8 cellular contexts compared by ENCODE assay signal in the genomic region with DNA sequence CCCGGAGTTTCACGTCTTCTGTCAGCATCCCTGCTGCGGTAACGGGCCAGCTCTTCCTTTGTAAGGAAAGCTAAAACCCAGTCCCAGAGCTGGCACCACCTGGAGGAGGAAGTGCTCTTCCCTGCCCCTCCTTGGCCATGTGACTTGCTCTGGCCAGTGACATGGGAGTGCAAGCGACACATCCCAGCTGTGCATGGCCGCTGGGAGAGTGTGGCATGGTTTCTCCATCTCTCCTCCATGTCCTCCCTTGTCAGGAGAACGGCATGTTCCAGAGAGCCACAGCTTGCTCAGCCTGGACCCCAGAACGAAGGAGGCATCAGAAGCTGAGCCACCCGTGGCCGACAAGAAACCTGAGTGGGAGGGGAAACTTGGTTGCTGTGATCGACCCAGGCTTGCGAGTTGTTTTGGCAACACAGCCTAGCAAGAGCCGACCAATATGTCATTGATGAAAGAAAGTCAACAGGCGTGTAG. TPM values are rescaled to one million over a fixed set of nuclear protein-coding genes. Genes with fewer than 3 reads are reported as not detected.
DNase-seq lines count a peak whose midpoint lies in the region; ATAC-seq and TF ChIP-seq lines count a peak whose summit lies in the region.

No MANE protein-coding gene starts in this region.

- no peaks in the 10 kb centered on the region for H3K27me3 ChIP-seq in liver (ENCODE audit: control insufficient read depth in 4 of 4, insufficient read depth in 4 of 4, low read length in 3 of 4)

- 0 out of 2 replicates have a peak, but pooled peaks have one; percentile 1 for TF ChIP-seq CTCF in HFFc6 (IDR thresholded peaks at IDR 0.05)
- no peak for TF ChIP-seq CTCF in liver (IDR thresholded peaks at IDR 0.05; ENCODE audit: low read depth, low read length, missing input control)

- H3K27me3 Mint-ChIP-seq in HFFc6 (ENCODE audit: insufficient read depth): peaks cover 9% of the 10 kb centered on the region

- H3K27ac Mint-ChIP-seq in HFFc6: no peak overlapping the region

- 61% methylated on average over 14 of the region's 14 CpGs for WGBS in liver

- H3K36me3 Mint-ChIP-seq in HFFc6 (ENCODE audit: low read depth): no peaks in the 10 kb centered on the region

- H3K27ac ChIP-seq in liver (ENCODE audit: low read depth in 1 of 2, low read length in 2 of 2): peak overlapping the region; percentile 26 to 94

- H3K4me1 Mint-ChIP-seq in HFFc6 (ENCODE audit: low read depth): peaks cover 13% of the 10 kb centered on the region; the same call in 1 of the 2 replicates

- ATAC-seq in HG03460 (IDR thresholded peaks at IDR 0.05; ENCODE audit: unreplicated experiment) (no peak), HG03469 (IDR thresholded peaks at IDR 0.05; ENCODE audit: unreplicated experiment) (no peak), HG03280 (IDR thresholded peaks at IDR 0.05; ENCODE audit: unreplicated experiment) (no peak)

- no peak overlapping the region for H3K9ac ChIP-seq in liver (ENCODE audit: low read depth in 1 of 2, low read length in 2 of 2)

- H3K4me1 ChIP-seq in liver (ENCODE audit: control insufficient read depth in 4 of 4, insufficient read depth in 4 of 4, low read length in 3 of 4): peaks cover 8 to 21% (median 11%) of the 10 kb centered on the region in 4 donors

- H3K4me3 ChIP-seq in liver (ENCODE audit: low read depth in 1 of 3, low read length in 3 of 3): no peak overlapping the region

- TF ChIP-seq RAD21 in liver (IDR thresholded peaks at IDR 0.05): no peak

- no peaks in the 10 kb centered on the region for H3K36me3 ChIP-seq in liver (ENCODE audit: control insufficient read depth in 4 of 4, insufficient read depth in 3 of 4, low read depth in 1 of 4, low read length in 3 of 4)

- DNase-seq in AG08396 (ENCODE audit: low spot score) (peak; percentile 50), HFFc6 (no peak), mesenteric fat pad (ENCODE audit: low spot score) (no peak)
- DNase-seq in activated CD4-positive, alpha-beta T cell treated with anti-CD3 and anti-CD28 coated beads, Interleukin-2, amount 50 U/mL, for 1 hour: peak; percentile 58

- no peaks in the 10 kb centered on the region for H3K9me3 Mint-ChIP-seq in HFFc6

- H3K4me3 Mint-ChIP-seq in HFFc6: no peak overlapping the region

- H3K9me3 ChIP-seq in liver (ENCODE audit: control insufficient read depth in 4 of 4, low read length in 3 of 4): no peaks in the 10 kb centered on the region

TF ChIP-seq in liver, 16 proteins besides CTCF, POLR2A, EP300 and RAD21:
- TF ChIP-seq, protein P1, sequence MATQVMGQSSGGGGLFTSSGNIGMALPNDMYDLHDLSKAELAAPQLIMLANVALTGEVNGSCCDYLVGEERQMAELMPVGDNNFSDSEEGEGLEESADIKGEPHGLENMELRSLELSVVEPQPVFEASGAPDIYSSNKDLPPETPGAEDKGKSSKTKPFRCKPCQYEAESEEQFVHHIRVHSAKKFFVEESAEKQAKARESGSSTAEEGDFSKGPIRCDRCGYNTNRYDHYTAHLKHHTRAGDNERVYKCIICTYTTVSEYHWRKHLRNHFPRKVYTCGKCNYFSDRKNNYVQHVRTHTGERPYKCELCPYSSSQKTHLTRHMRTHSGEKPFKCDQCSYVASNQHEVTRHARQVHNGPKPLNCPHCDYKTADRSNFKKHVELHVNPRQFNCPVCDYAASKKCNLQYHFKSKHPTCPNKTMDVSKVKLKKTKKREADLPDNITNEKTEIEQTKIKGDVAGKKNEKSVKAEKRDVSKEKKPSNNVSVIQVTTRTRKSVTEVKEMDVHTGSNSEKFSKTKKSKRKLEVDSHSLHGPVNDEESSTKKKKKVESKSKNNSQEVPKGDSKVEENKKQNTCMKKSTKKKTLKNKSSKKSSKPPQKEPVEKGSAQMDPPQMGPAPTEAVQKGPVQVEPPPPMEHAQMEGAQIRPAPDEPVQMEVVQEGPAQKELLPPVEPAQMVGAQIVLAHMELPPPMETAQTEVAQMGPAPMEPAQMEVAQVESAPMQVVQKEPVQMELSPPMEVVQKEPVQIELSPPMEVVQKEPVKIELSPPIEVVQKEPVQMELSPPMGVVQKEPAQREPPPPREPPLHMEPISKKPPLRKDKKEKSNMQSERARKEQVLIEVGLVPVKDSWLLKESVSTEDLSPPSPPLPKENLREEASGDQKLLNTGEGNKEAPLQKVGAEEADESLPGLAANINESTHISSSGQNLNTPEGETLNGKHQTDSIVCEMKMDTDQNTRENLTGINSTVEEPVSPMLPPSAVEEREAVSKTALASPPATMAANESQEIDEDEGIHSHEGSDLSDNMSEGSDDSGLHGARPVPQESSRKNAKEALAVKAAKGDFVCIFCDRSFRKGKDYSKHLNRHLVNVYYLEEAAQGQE (IDR thresholded peaks at IDR 0.05): no peak
- no peak for TF ChIP-seq TAF1 (conservative IDR thresholded peaks at IDR 0.05)

RNA-seq across cellular contexts. Expression of a gene that starts 2.7 kb away (rescaled TPM):
- 10 to 100 TPM; 27.1 to 38.9 (median 34.7) TPM for total RNA-seq in HFFc6 (2021; fragmentation: NEBNext Ultra II Directional; extraction: Animal tissue kit (Norgen Biotek cat#: 25700))
- total RNA-seq in liver: 10 to 100 TPM in 1 of 2 donors, 1 to 10 TPM in 1; 4.6 to 10.2 TPM
- 10 to 100 TPM in 1 of 2 donors, 1 to 10 TPM in 1; 6.0 to 10.2 TPM for polyA plus RNA-seq in liver
- total RNA-seq in mesenteric fat pad: 12.4 TPM

RNA-seq across cellular contexts. Expression of a gene that starts 27.7 kb away (rescaled TPM):
- total RNA-seq in HFFc6 (2021; fragmentation: NEBNext Ultra II Directional; extraction: Animal tissue kit (Norgen Biotek cat#: 25700)): 10 to 100 TPM in 4 of 6 experiments, 1 to 10 TPM in 2; 7.4 to 14.2 (median 11.5) TPM
- total RNA-seq in liver (10 to 100 TPM; 14.8 to 28.9 TPM), mesenteric fat pad (53.7 TPM)
- 10 to 100 TPM; 29.2 to 38.1 TPM for polyA plus RNA-seq in liver

RNA-seq across cellular contexts. Expression of a gene that starts 48.9 kb away (rescaled TPM):
- not detected for total RNA-seq in HFFc6 (2021; fragmentation: NEBNext Ultra II Directional; extraction: Animal tissue kit (Norgen Biotek cat#: 25700))
- total RNA-seq in liver (under 1 TPM in 1 of 2 donors, not detected in 1; under 0.01 TPM), mesenteric fat pad (3.2 TPM)
- under 1 TPM in 1 of 2 donors, not detected in 1; 0.42 TPM for polyA plus RNA-seq in liver

RNA-seq across cellular contexts. Expression of a gene that starts 53.8 kb away (rescaled TPM):
- under 1 TPM in 5 of 6 experiments, not detected in 1; 0.28 to 0.57 (median 0.36) TPM for total RNA-seq in HFFc6 (2021; fragmentation: NEBNext Ultra II Directional; extraction: Animal tissue kit (Norgen Biotek cat#: 25700))
- total RNA-seq in liver (under 1 TPM; 0.08 to 0.93 TPM), mesenteric fat pad (0.58 TPM)
- not detected for polyA plus RNA-seq in liver

RNA-seq across cellular contexts. Expression of a gene that starts 57.5 kb away (rescaled TPM):
- 10 to 100 TPM; 20.6 to 26.4 (median 24.0) TPM for total RNA-seq in HFFc6 (2021; fragmentation: NEBNext Ultra II Directional; extraction: Animal tissue kit (Norgen Biotek cat#: 25700))
- total RNA-seq in liver: 10 to 100 TPM; 13.6 to 26.8 TPM
- 10 to 100 TPM in 1 of 2 donors, 1 to 10 TPM in 1; 6.2 to 11.6 TPM for polyA plus RNA-seq in liver
- total RNA-seq in mesenteric fat pad: 23.0 TPM

Comparison
In these comparisons a context has a peak if more than half of its experiments do, and no peak if none do; other contexts are left out.
1. DNase-seq: peak in AG08396 (single experiment) and activated CD4-positive, alpha-beta T cell treated with anti-CD3 and anti-CD28 coated beads, Interleukin-2, amount 50 U/mL, for 1 hour (single experiment); none in HFFc6 (single experiment) and mesenteric fat pad (single experiment).